ENCODE assay signal across 17 cellular contexts in the genomic region with DNA sequence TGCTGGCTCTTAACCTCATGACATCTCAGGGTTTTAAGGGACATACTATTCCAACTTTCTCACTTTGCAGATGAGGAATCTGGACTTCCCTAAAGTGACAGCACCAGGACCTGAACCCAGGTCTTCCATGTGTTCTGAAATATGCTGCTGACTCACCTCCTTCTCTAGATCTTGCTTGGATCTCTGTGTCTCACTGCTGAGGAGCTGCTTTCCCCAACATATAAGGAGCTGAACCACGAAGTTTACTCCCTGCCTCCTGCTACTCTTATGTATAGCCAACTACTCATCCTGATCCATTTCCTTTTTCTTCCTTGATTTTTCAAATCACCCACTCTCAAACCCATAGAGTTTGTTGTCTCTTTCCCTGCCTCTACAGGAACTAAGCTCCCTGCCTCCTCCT.
"Had no signal": no experiment of that assay in that cellular context is flagged by ENCODE, and none has a peak within 500 bp of the region (broad histone marks: within the 10 kb centered on the region; RNA-seq: fewer than 3 reads in every experiment).

No MANE protein-coding gene starts in this region.

- DNase-seq: activated CD4-positive, alpha-beta T cell treated with anti-CD3 and anti-CD28 coated beads, Interleukin-2, amount 10 ng/mL, durations not matched to agents 24 days and 14 days; activated CD8-positive, alpha-beta T cell treated with anti-CD3 and anti-CD28 coated beads for 36 hours; activated naive CD4-positive, alpha-beta T cell treated with anti-CD3 and anti-CD28 coated beads for 36 hours; activated T-cell treated with anti-CD3 and anti-CD28 coated beads, Interleukin-2, amount 50 U/mL, for 4 hours; central memory CD4-positive, alpha-beta T cell; dorsolateral prefrontal cortex; foreskin keratinocyte; hypothalamus; kidney; left ventricle myocardium inferior; right cardiac atrium; stimulated activated CD4-positive, alpha-beta T cell treated with anti-CD3 and anti-CD28 coated beads, Interleukin-15, amount 100 ng/mL, for 24 hours; stimulated activated CD4-positive, alpha-beta T cell treated with anti-CD3 and anti-CD28 coated beads, Interleukin-2, amount 100 ng/mL, for 48 hours; stimulated activated naive CD8-positive, alpha-beta T cell treated with anti-CD3 and anti-CD28 coated beads, Interleukin-15, amount 100 ng/mL, for 72 hours; T1000; trophoblast cell had no signal

- H3K36me3 ChIP-seq: left ventricle myocardium inferior had no signal

- H3K27ac ChIP-seq: dorsolateral prefrontal cortex, left ventricle myocardium inferior had no signal

- ATAC-seq: activated CD8-positive, alpha-beta T cell treated with anti-CD3 and anti-CD28 coated beads for 36 hours; activated T-cell treated with anti-CD3 and anti-CD28 coated beads, Interleukin-2, amount 50 U/mL, for 4 hours; foreskin keratinocyte; right cardiac atrium; stimulated activated naive CD8-positive, alpha-beta T cell treated with anti-CD3 and anti-CD28 coated beads, Interleukin-15, amount 100 ng/mL, for 72 hours had no signal

- H3K4me1 ChIP-seq: left ventricle myocardium inferior had no signal

- H3K4me3 ChIP-seq: dorsolateral prefrontal cortex, left ventricle myocardium inferior, skin epidermis had no signal

- H3K27me3 ChIP-seq: dorsolateral prefrontal cortex, foreskin keratinocyte had no signal
